ENCODE assay signal across 10 cellular contexts in genomic region chr11:83007477-83007876, GRCh38.
DNase-seq lines count a peak whose midpoint lies in the region; ATAC-seq, FAIRE-seq and TF ChIP-seq lines count a peak whose summit lies in the region.
"Had no signal": no experiment of that assay in that cellular context is flagged by ENCODE, and none has a peak within 500 bp of the region (broad histone marks: within the 10 kb centered on the region; RNA-seq: fewer than 3 reads in every experiment).

No MANE protein-coding gene starts in this region.

- H3K9me2 ChIP-seq in MM.1S (replicated peaks; ENCODE audit: insufficient read depth, low read length) = no peaks in the 10 kb centered on the region

- CTCF ChIA-PET in GM12878 (lab: Yijun Ruan, JAX) = interaction anchor here (0.8 to 5.2 kb wide), 21 partner anchors 8 to 244 kb away, joined by 3 to 35 read pairs (median 4); partner anchors contain the start of genes DDIAS, PCF11 and RAB30

- H3K4me2 ChIP-seq in MM.1S (ENCODE audit: low read depth, low read length) (peak overlapping the region; percentile 72), GM12878 (ENCODE audit: control insufficient read depth, insufficient read depth) (peak overlapping the region; percentile 18)

- H3K27me3 ChIP-seq in MM.1S (replicated peaks; ENCODE audit: insufficient read depth, low read length) (no peaks in the 10 kb centered on the region), GM12878 (replicated peaks in 1 of 2; ENCODE audit: control insufficient read depth in 2 of 2, insufficient read depth in 2 of 2, low read length in 1 of 2) (no peaks in the 10 kb centered on the region), gastrocnemius medialis (no peaks in the 10 kb centered on the region)

- in situ Hi-C loops in GM12878 (cut with MboI) (no loop called here), gastrocnemius medialis (cut with MboI; ENCODE audit: low sequenced_read_pairs in 4 of 4) (no loop called here)

- no peak for TF ChIP-seq EP300 in GM12878 (IDR thresholded peaks at IDR 0.05; ENCODE audit: borderline replicate concordance in 1 of 2, control insufficient read depth in 1 of 2, low read depth in 2 of 2, low read length in 2 of 2)

- no peak for FAIRE-seq in GM12878 (lab: Jason Lieb, UNC)

- 56% methylated on average over 5 of the region's 5 CpGs for WGBS in GM12878 (ENCODE audit: insufficient coverage, insufficient replicate concordance, low lambda C conversion rate, missing lambda C conversion rate)

- H3K4me1 ChIP-seq in MM.1S (ENCODE audit: low read length) (peaks cover 42% of the 10 kb centered on the region), GM12878 (ENCODE audit: control insufficient read depth, insufficient read depth, low read length) (peaks cover 26% of the 10 kb centered on the region), gastrocnemius medialis (peaks cover 81 to 86% of the 10 kb centered on the region in 2 donors)

- intact Hi-C loops in GM12878 (cut with micrococcal nuclease; ENCODE audit: unreplicated experiment) (loop anchor here (2.0 to 5.0 kb wide), 3 partner anchors 55 to 80 kb away; partner anchors contain the start of gene RAB30), gastrocnemius medialis (cut with DNase I; ENCODE audit: low total_unique reads) (loop anchor here (10.0 kb wide), 1 partner anchor 277 kb away; the partner anchor contains the start of gene CCDC90B)

- H3K9me3 ChIP-seq in MM.1S (replicated peaks; ENCODE audit: insufficient read depth, low read length) (no peaks in the 10 kb centered on the region), GM12878 (replicated peaks; ENCODE audit: control insufficient read depth, insufficient read depth, low read length) (no peaks in the 10 kb centered on the region), gastrocnemius medialis (no peaks in the 10 kb centered on the region)
- H3K9me3 ChIP-seq: HAP-1 had no signal

- H3K4me3 ChIP-seq in GM08714 (ENCODE audit: low read length) (peak overlapping the region; percentile 3; the same call in 1 of the 2 replicates), MM.1S (ENCODE audit: low read length) (peak overlapping the region; percentile 28), GM12878 (peak overlapping the region; percentile 24; the same call in 1 of the 2 replicates), gastrocnemius medialis (no peak overlapping the region)
- H3K4me3 ChIP-seq: HAP-1 had no signal

- peak; percentile 12 for ATAC-seq in GM12878
- ATAC-seq in gastrocnemius medialis = no peak

- H3K27ac ChIP-seq in MM.1S (ENCODE audit: low read length) = peak overlapping the region; percentile 81
- H3K27ac ChIP-seq in GM12878 (ENCODE audit: control insufficient read depth, insufficient read depth) = peak overlapping the region; percentile 62; the same call in 1 of the 2 replicates
- H3K27ac ChIP-seq in gastrocnemius medialis = peak overlapping the region; percentile 73 to 81 (median 77)

- H2AFZ ChIP-seq in MM.1S (ENCODE audit: low read length) (peak overlapping the region; percentile 29; the same call in 1 of the 2 replicates), GM12878 (ENCODE audit: control insufficient read depth, low read depth, low read length) (no peak overlapping the region; the same call in 1 of the 2 replicates)

- no TSS peak for BruUV-seq in GM12878 (replicated peaks; lab: Mats Ljungman, UMichigan)

- POLR2A ChIA-PET in GM12878 (lab: Charles Lee) = interaction anchor here (0.5 to 6.5 kb wide), 15 partner anchors 10 to 149 kb away, joined by 3 to 58 read pairs (median 7); partner anchors contain the start of genes PCF11 and RAB30

- DNase-seq in MM.1S (no peak), GM12878 (ENCODE audit: low read depth, low spot score) (no peak), gastrocnemius medialis (no peak), NCI-H524 treated with DMSO at 0.1 percent for 48 hours (lab: John Stamatoyannopoulos, UW) (no peak), NCI-H526 treated with DMSO at 0.1 percent for 48 hours (lab: John Stamatoyannopoulos, UW) (no peak)
- DNase-seq in stimulated activated CD4-positive, alpha-beta T cell treated with anti-CD3 and anti-CD28 coated beads, Interleukin-15, amount 100 ng/mL, for 24 hours = no peak
- DNase-seq in activated CD4-positive, alpha-beta T cell treated with anti-CD3 and anti-CD28 coated beads for 1 hour = no peak
- DNase-seq: activated effector memory CD4-positive, alpha-beta T cell treated with Interleukin-2 at 50 U/mL for 16 hours had no signal

- H3K79me2 ChIP-seq in MM.1S (ENCODE audit: low read length) (peaks cover 95% of the 10 kb centered on the region), GM12878 (ENCODE audit: control insufficient read depth, insufficient read depth, low read length) (peaks cover 5% of the 10 kb centered on the region; the same call in 1 of the 2 replicates)

- peak overlapping the region; percentile 43; the same call in 1 of the 2 replicates for H3K9ac ChIP-seq in MM.1S (ENCODE audit: low read length)
- no peak overlapping the region for H3K9ac ChIP-seq in GM12878 (ENCODE audit: control insufficient read depth, insufficient read depth, low read length)

- TF ChIP-seq POLR2A in GM12878 (IDR thresholded peaks at IDR 0.05; ENCODE audit: low read depth, low read length) = no peak
- TF ChIP-seq POLR2A in gastrocnemius medialis (IDR thresholded peaks at IDR 0.05) = no peak

- TF ChIP-seq RAD21 in GM12878 (IDR thresholded peaks at IDR 0.05; ENCODE audit: insufficient read depth, low read depth, low read length) = no peak

- no peak for TF ChIP-seq CTCF in MM.1S (IDR thresholded peaks at IDR 0.05; ENCODE audit: low read length)
- no peak for TF ChIP-seq CTCF in GM12878 (IDR thresholded peaks at IDR 0.05 in 2 of 3, conservative IDR thresholded peaks at IDR 0.05 in 1 of 3; ENCODE audit: control insufficient read depth in 2 of 3, extremely low read depth in 1 of 3, insufficient read depth in 1 of 3, low read depth in 3 of 3, low read length in 3 of 3)
- no peak for TF ChIP-seq CTCF in gastrocnemius medialis (IDR thresholded peaks at IDR 0.05 in 4 of 5, conservative IDR thresholded peaks at IDR 0.05 in 1 of 5)

- H3K36me3 ChIP-seq in MM.1S (replicated peaks; ENCODE audit: insufficient read depth, low read length) (no peaks in the 10 kb centered on the region), GM12878 (ENCODE audit: control insufficient read depth in 2 of 2, insufficient read depth in 2 of 2, low read length in 1 of 2) (no peaks in the 10 kb centered on the region; a peak in 1 of 4 replicates), gastrocnemius medialis (no peaks in the 10 kb centered on the region)
- H3K36me3 ChIP-seq: HAP-1 had no signal

- RAD21 ChIA-PET in GM12878 (lab: Charles Lee; ENCODE audit: unreplicated experiment) = interaction anchor here (0.8 to 3.6 kb wide), 29 partner anchors 10 to 242 kb away, joined by 3 to 60 read pairs (median 6); partner anchors contain the start of genes PCF11 and RAB30

- H3F3A ChIP-seq in MM.1S (ENCODE audit: insufficient read depth, low read length) = peaks cover 25% of the 10 kb centered on the region

- SMC1A ChIA-PET in GM12878 (lab: Charles Lee; ENCODE audit: uncharacterized antibody, unreplicated experiment) = interaction anchor here (0.7 to 5.7 kb wide), 43 partner anchors 9 to 243 kb away, joined by 3 to 103 read pairs (median 5); partner anchors contain the start of genes PCF11 and RAB30

- H4K20me1 ChIP-seq in MM.1S (ENCODE audit: insufficient read depth, low read length) (no peaks in the 10 kb centered on the region), GM12878 (ENCODE audit: control insufficient read depth, insufficient read depth) (no peaks in the 10 kb centered on the region)

TF ChIP-seq in GM12878, 131 proteins besides CTCF, POLR2A, EP300 and RAD21 (continues in another document):
- TF ChIP-seq POU2F2 (IDR thresholded peaks at IDR 0.05; ENCODE audit: borderline replicate concordance, low read depth, low read length) (no peak), GABPA (IDR thresholded peaks at IDR 0.05; ENCODE audit: low read depth) (no peak), TAF1 (IDR thresholded peaks at IDR 0.05; ENCODE audit: borderline replicate concordance, low read depth, low read length) (no peak), CREM (IDR thresholded peaks at IDR 0.05; ENCODE audit: low read depth) (no peak), MEF2A (IDR thresholded peaks at IDR 0.05; ENCODE audit: insufficient read depth, low read depth, low read length) (no peak), ZNF274 (IDR thresholded peaks at IDR 0.05; ENCODE audit: insufficient read depth, insufficient read length) (no peak), BACH1 (IDR thresholded peaks at IDR 0.05; ENCODE audit: borderline replicate concordance) (no peak), MEF2B (IDR thresholded peaks at IDR 0.05; ENCODE audit: partially characterized antibody, poor library complexity, severe bottlenecking) (no peak), NR2F1 (conservative IDR thresholded peaks at IDR 0.05) (no peak), PAX5 (IDR thresholded peaks at IDR 0.05; ENCODE audit: borderline replicate concordance, low read depth, low read length) (no peak), BCL3 (IDR thresholded peaks at IDR 0.05; ENCODE audit: borderline replicate concordance, insufficient read depth, low read depth, low read length, poor library complexity, severe bottlenecking) (no peak), HDGF (IDR thresholded peaks at IDR 0.05) (no peak)

Comparison
In these comparisons a context has a peak if more than half of its experiments do, and no peak if none do; other contexts are left out.
1. H3K4me3 ChIP-seq: peak in GM08714 (single experiment), MM.1S (single experiment) and GM12878 (single experiment); none in gastrocnemius medialis (0 of 4).
2. Peak in every context shown above with its lines, with median percentiles within 50 percentile points of each other: H3K27ac ChIP-seq.